23 cellular contexts compared by ENCODE assay signal in genomic region chr5:148615644-148616283, GRCh38. TPM values are rescaled to one million over a fixed set of nuclear protein-coding genes. Genes with fewer than 3 reads are reported as not detected.
DNase-seq lines count a peak whose midpoint lies in the region; ATAC-seq and TF ChIP-seq lines count a peak whose summit lies in the region.
"Had no signal": no experiment of that assay in that cellular context is flagged by ENCODE, and none has a peak within 500 bp of the region (broad histone marks: within the 10 kb centered on the region; RNA-seq: fewer than 3 reads in every experiment).

No MANE protein-coding gene starts in this region.

- no peak overlapping the region for H3K4me2 ChIP-seq in fibroblast of lung (ENCODE audit: extremely low read depth, insufficient read depth, low read length)

- CTCF ChIA-PET in WTC11 (lab: Charles Lee): no interaction called here

- H3K9me3 Mint-ChIP-seq in WTC11: no peaks in the 10 kb centered on the region
- H3K9me3 Mint-ChIP-seq in effector memory CD8-positive, alpha-beta T cell: no peaks in the 10 kb centered on the region

- no peaks in the 10 kb centered on the region for H3K4me1 Mint-ChIP-seq in WTC11
- peaks cover 12 to 14% of the 10 kb centered on the region in 2 donors for H3K4me1 Mint-ChIP-seq in effector memory CD8-positive, alpha-beta T cell (ENCODE audit: low read depth in 2 of 2)

- no peak overlapping the region for H3K27ac Mint-ChIP-seq in WTC11
- H3K27ac Mint-ChIP-seq in effector memory CD8-positive, alpha-beta T cell: no peak overlapping the region
- H3K27ac Mint-ChIP-seq: activated naive CD8-positive, alpha-beta T cell; naive thymus-derived CD8-positive, alpha-beta T cell had no signal

- no peak overlapping the region for H3K4me3 Mint-ChIP-seq in WTC11
- no peak overlapping the region for H3K4me3 Mint-ChIP-seq in effector memory CD8-positive, alpha-beta T cell
- H3K4me3 Mint-ChIP-seq: activated naive CD8-positive, alpha-beta T cell; naive thymus-derived CD8-positive, alpha-beta T cell had no signal

- H2AFZ ChIP-seq in fibroblast of lung (ENCODE audit: low read length): no peak overlapping the region

- TF ChIP-seq CTCF in WTC11 (IDR thresholded peaks at IDR 0.05): no peak
- TF ChIP-seq CTCF in fibroblast of lung (conservative IDR thresholded peaks at IDR 0.05 in 1 of 2, IDR thresholded peaks at IDR 0.05 in 1 of 2; ENCODE audit: low read depth in 1 of 2, low read length in 2 of 2): no peak

- DNase-seq in Daoy (ENCODE audit: low read depth) (peak; percentile 18), LHCN-M2 (ENCODE audit: low read depth) (peak; percentile 39), WTC11 (ENCODE audit: low spot score) (no peak), fibroblast of lung (ENCODE audit: low read depth in 2 of 2) (peak; percentile 2 to 44), NCI-H1092 treated with DMSO at 0.1 percent for 48 hours (lab: John Stamatoyannopoulos, UW) (no peak), COR-L47 (lab: John Stamatoyannopoulos, UW) (no peak)
- DNase-seq in effector memory CD8-positive, alpha-beta T cell: no peak
- DNase-seq in stimulated activated CD4-positive, alpha-beta T cell treated with anti-CD3 and anti-CD28 coated beads, Interleukin-4, amount 100 ng/mL, for 1 hour: no peak
- DNase-seq: activated CD4-positive, CD25-positive, alpha-beta regulatory T cell; activated CD8-positive, alpha-beta memory T cell treated with anti-CD3 and anti-CD28 coated beads for 24 hours; central memory CD4-positive, alpha-beta T cell; effector CD8-positive, alpha-beta T cell; mesenchymal stem cell; naive thymus-derived CD8-positive, alpha-beta T cell; NCI-H187 treated with DMSO at 0.1 percent for 48 hours; NCI-H510A treated with DMSO at 0.1 percent for 48 hours; stimulated activated CD4-positive, alpha-beta T cell treated with anti-CD3 and anti-CD28 coated beads, Interleukin-4, amount 100 ng/mL, for 24 hours; T-helper 2 cell; uterus had no signal

- POLR2A ChIA-PET in WTC11 (lab: Charles Lee): no interaction called here

- no peaks in the 10 kb centered on the region for H4K20me1 ChIP-seq in fibroblast of lung (ENCODE audit: control insufficient read depth, extremely low read depth, insufficient read depth, low read length)

- no peak overlapping the region for H3K27ac ChIP-seq in fibroblast of lung (ENCODE audit: insufficient read depth, low read length)
- H3K27ac ChIP-seq: SJSA1, uterus had no signal

- no peaks in the 10 kb centered on the region for H3K79me2 ChIP-seq in fibroblast of lung (ENCODE audit: control insufficient read depth, insufficient read depth, low read length)

- no peaks in the 10 kb centered on the region for H3K4me1 ChIP-seq in fibroblast of lung (ENCODE audit: control insufficient read depth, extremely low read depth, insufficient read depth, low read length)
- H3K4me1 ChIP-seq: SJSA1, uterus had no signal

- no peak for ATAC-seq in WTC11
- ATAC-seq in effector memory CD8-positive, alpha-beta T cell (replicated peaks): no peak
- ATAC-seq: naive thymus-derived CD8-positive, alpha-beta T cell had no signal

- no peaks in the 10 kb centered on the region for H3K9me3 ChIP-seq in fibroblast of lung (ENCODE audit: control insufficient read depth, insufficient read depth, low read depth, low read length)
- H3K9me3 ChIP-seq: SJSA1, uterus had no signal

- H3K27me3 ChIP-seq in fibroblast of lung (ENCODE audit: control insufficient read depth, insufficient read depth, low read length): no peaks in the 10 kb centered on the region
- H3K27me3 ChIP-seq: SJSA1, uterus had no signal

- H3K36me3 Mint-ChIP-seq in WTC11: no peaks in the 10 kb centered on the region
- H3K36me3 Mint-ChIP-seq in effector memory CD8-positive, alpha-beta T cell (ENCODE audit: insufficient read depth): no peaks in the 10 kb centered on the region
- H3K36me3 Mint-ChIP-seq: activated naive CD8-positive, alpha-beta T cell; naive thymus-derived CD8-positive, alpha-beta T cell had no signal

- no peaks in the 10 kb centered on the region for H3K36me3 ChIP-seq in fibroblast of lung (ENCODE audit: control insufficient read depth, insufficient read depth, low read length)
- H3K36me3 ChIP-seq: SJSA1, uterus had no signal

- no peak overlapping the region for H3K9ac ChIP-seq in fibroblast of lung (ENCODE audit: insufficient read depth, low read length)

- H3K4me3 ChIP-seq in fibroblast of lung (replicated peaks in 1 of 4; ENCODE audit: control extremely low read depth in 1 of 4, insufficient read depth in 1 of 4, low read depth in 3 of 4, low read length in 4 of 4): no peak overlapping the region
- H3K4me3 ChIP-seq: SJSA1, uterus had no signal

- no peaks in the 10 kb centered on the region for H3K27me3 Mint-ChIP-seq in WTC11 (ENCODE audit: low read depth)
- peaks cover 14 to 16% of the 10 kb centered on the region in 2 donors for H3K27me3 Mint-ChIP-seq in effector memory CD8-positive, alpha-beta T cell
- H3K27me3 Mint-ChIP-seq: activated naive CD8-positive, alpha-beta T cell had no signal

TF ChIP-seq in WTC11, 78 proteins besides CTCF, POLR2A, EP300 and RAD21:
- peak; percentile 88 for TF ChIP-seq HMGA2 (CRISPR knock-in tag; IDR thresholded peaks at IDR 0.05)
- TF ChIP-seq, protein P1, sequence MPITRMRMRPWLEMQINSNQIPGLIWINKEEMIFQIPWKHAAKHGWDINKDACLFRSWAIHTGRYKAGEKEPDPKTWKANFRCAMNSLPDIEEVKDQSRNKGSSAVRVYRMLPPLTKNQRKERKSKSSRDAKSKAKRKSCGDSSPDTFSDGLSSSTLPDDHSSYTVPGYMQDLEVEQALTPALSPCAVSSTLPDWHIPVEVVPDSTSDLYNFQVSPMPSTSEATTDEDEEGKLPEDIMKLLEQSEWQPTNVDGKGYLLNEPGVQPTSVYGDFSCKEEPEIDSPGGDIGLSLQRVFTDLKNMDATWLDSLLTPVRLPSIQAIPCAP (CRISPR knock-in tag; IDR thresholded peaks at IDR 0.05): no peak

RNA-seq across cellular contexts. Expression of gene HTR4, which starts 38.6 kb away (rescaled TPM):
- total RNA-seq in Daoy (2014; rRNA removed; shearing (Covaris generic)): 0.18 TPM in 1 of 2 replicates, not detected in the other
- 0.26 TPM in 1 of 2 replicates, not detected in the other for total RNA-seq in LHCN-M2 (2014; rRNA removed)
- polyA plus RNA-seq in LHCN-M2 (2012): not detected
- total RNA-seq in WTC11 (2021): not detected in 3 replicates
- not detected in 2 replicates for total RNA-seq in fibroblast of lung
- not detected in 2 replicates for polyA plus RNA-seq in fibroblast of lung
- not detected in 2 replicates for polyA plus RNA-seq in fibroblast of lung (2012)
- polyA minus RNA-seq in fibroblast of lung (ENCODE audit: low replicate concordance): not detected in 2 replicates
- total RNA-seq: kidney epithelial cell; naive thymus-derived CD8-positive, alpha-beta T cell; SJSA1; subcutaneous adipose tissue had no signal
- polyA plus RNA-seq: naive thymus-derived CD8-positive, alpha-beta T cell had no signal

Comparison
In these comparisons a context has a peak if more than half of its experiments do, and no peak if none do; other contexts are left out.
1. DNase-seq: peak in Daoy (single experiment), LHCN-M2 (single experiment) and fibroblast of lung (2 of 2); none in WTC11 (single experiment), effector memory CD8-positive, alpha-beta T cell (0 of 3), NCI-H1092 treated with DMSO at 0.1 percent for 48 hours (single experiment), stimulated activated CD4-positive, alpha-beta T cell treated with anti-CD3 and anti-CD28 coated beads, Interleukin-4, amount 100 ng/mL, for 1 hour (single experiment) and COR-L47 (single experiment).